10 cellular contexts compared by ENCODE assay signal in the genomic region with DNA sequence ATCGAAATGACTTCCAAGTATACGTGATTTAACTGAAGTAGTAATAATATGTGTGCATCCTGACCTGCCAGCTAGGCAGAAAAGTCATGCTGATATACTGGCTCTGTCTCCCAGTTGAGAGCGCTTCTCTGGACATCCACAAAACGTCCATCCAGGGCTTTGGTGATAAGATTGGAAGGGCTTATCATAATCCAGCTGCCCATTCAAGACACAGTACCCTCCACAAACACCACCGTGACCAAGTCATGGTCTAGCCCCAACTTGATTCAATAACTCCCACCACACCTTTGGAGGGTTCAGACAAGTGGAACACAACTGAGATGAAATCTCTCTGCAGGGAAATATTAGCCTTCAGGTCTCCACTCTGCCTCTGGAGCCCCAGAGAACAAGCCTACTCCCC.
DNase-seq lines count a peak whose midpoint lies in the region; ATAC-seq and TF ChIP-seq lines count a peak whose summit lies in the region.
"Had no signal": no experiment of that assay in that cellular context is flagged by ENCODE, and none has a peak within 500 bp of the region (broad histone marks: within the 10 kb centered on the region; RNA-seq: fewer than 3 reads in every experiment).

No MANE protein-coding gene starts in this region.

- peaks cover 98% of the 10 kb centered on the region for H3K4me1 Mint-ChIP-seq in activated naive CD4-positive, alpha-beta T cell treated with anti-CD3 and anti-CD28 coated beads, Interleukin-2, amount 50 U/mL, for 24 hours
- H3K4me1 Mint-ChIP-seq in type B pancreatic cell (ENCODE audit: unreplicated experiment), result peaks cover 21% of the 10 kb centered on the region

- peak overlapping the region; percentile 12 to 98 for H3K27ac ChIP-seq in ascending aorta

- peak overlapping the region; percentile 71 for H3K27ac Mint-ChIP-seq in activated naive CD4-positive, alpha-beta T cell treated with anti-CD3 and anti-CD28 coated beads, Interleukin-2, amount 50 U/mL, for 24 hours
- peak overlapping the region; percentile 22 for H3K27ac Mint-ChIP-seq in type B pancreatic cell

- DNase-seq in activated naive CD4-positive, alpha-beta T cell treated with anti-CD3 and anti-CD28 coated beads, Interleukin-2, amount 50 U/mL, for 16 hours, result no peak
- DNase-seq in ascending aorta (ENCODE audit: low spot score in 2 of 2), result no peak
- DNase-seq in mesenteric fat pad (ENCODE audit: low spot score), result peak; percentile 37
- no peak for DNase-seq in type B pancreatic cell (ENCODE audit: extremely low spot score, unreplicated experiment)
- no peak for DNase-seq in GM19238 (ENCODE audit: insufficient read length, low spot score)
- DNase-seq in NCI-H1930 (lab: John Stamatoyannopoulos, UW), result no peak
- DNase-seq: cortex of kidney, NCI-H1417 treated with DMSO at 0.1 percent for 48 hours had no signal

- H3K36me3 Mint-ChIP-seq in activated naive CD4-positive, alpha-beta T cell treated with anti-CD3 and anti-CD28 coated beads, Interleukin-2, amount 50 U/mL, for 24 hours, result peaks cover 1% of the 10 kb centered on the region
- H3K36me3 Mint-ChIP-seq in type B pancreatic cell, result peaks cover 5% of the 10 kb centered on the region

- H3K27me3 Mint-ChIP-seq in activated naive CD4-positive, alpha-beta T cell treated with anti-CD3 and anti-CD28 coated beads, Interleukin-2, amount 50 U/mL, for 24 hours, result no peaks in the 10 kb centered on the region
- peaks cover 4% of the 10 kb centered on the region for H3K27me3 Mint-ChIP-seq in type B pancreatic cell

- no peak overlapping the region for H3K4me3 ChIP-seq in ascending aorta

- no peak for ATAC-seq in GM18519 (IDR thresholded peaks at IDR 0.05; ENCODE audit: low FRiP score, unreplicated experiment)

- no peaks in the 10 kb centered on the region for H3K27me3 ChIP-seq in ascending aorta

- H3K9me3 ChIP-seq in ascending aorta, result no peaks in the 10 kb centered on the region

- intact Hi-C loops in ascending aorta (cut with DNase I), result loop anchor here (1.0 to 2.0 kb wide), 3 partner anchors 21 to 135 kb away; no protein-coding TSS in a partner anchor

- no peaks in the 10 kb centered on the region for H3K36me3 ChIP-seq in ascending aorta

- peak overlapping the region; percentile 34 for H3K4me3 Mint-ChIP-seq in activated naive CD4-positive, alpha-beta T cell treated with anti-CD3 and anti-CD28 coated beads, Interleukin-2, amount 50 U/mL, for 24 hours
- no peak overlapping the region for H3K4me3 Mint-ChIP-seq in type B pancreatic cell

- peaks cover 28 to 71% of the 10 kb centered on the region in 2 donors for H3K4me1 ChIP-seq in ascending aorta

- no peaks in the 10 kb centered on the region for H3K9me3 Mint-ChIP-seq in activated naive CD4-positive, alpha-beta T cell treated with anti-CD3 and anti-CD28 coated beads, Interleukin-2, amount 50 U/mL, for 24 hours
- no peaks in the 10 kb centered on the region for H3K9me3 Mint-ChIP-seq in type B pancreatic cell

- TF ChIP-seq CTCF in ascending aorta (IDR thresholded peaks at IDR 0.05) (no peak), type B pancreatic cell (conservative IDR thresholded peaks at IDR 0.05) (no peak)
